In the genomic region with DNA sequence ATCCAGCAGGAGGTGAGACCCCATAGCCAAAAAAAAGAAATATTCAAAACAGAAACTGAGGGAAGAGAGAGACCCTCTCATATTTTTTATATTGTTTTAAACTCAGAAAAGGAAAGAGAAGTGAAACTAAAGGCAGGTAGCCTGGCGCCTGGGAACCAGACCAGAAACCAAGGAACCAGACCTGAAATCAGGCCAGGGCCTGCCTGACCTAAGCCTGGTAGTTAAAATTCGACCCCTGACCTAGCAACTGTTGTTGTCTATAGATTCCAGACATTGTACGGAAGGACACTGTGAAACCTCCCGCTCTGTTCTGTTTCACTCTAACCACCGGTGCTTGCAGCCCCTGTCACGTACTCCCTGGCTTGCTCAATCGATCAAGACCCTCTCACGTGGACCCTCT, we compare ENCODE assay signal across 34 cellular contexts. TPM values are rescaled to one million over a fixed set of nuclear protein-coding genes. Genes with fewer than 3 reads are reported as not detected.
DNase-seq lines count a peak whose midpoint lies in the region; ATAC-seq and TF ChIP-seq lines count a peak whose summit lies in the region.
"Had no signal": no experiment of that assay in that cellular context is flagged by ENCODE, and none has a peak within 500 bp of the region (broad histone marks: within the 10 kb centered on the region; RNA-seq: fewer than 3 reads in every experiment).

No MANE protein-coding gene starts in this region.

- H3K27ac ChIP-seq in VCaP: peak overlapping the region; percentile 29; the same call in 1 of the 2 replicates
- peak overlapping the region in 3 of 4 donors; percentile 19 to 73 (median 62) for H3K27ac ChIP-seq in tibial nerve
- H3K27ac ChIP-seq: cardiac muscle cell, prostate gland, SJSA1, uterus had no signal

- peaks cover 5% of the 10 kb centered on the region for H3K36me3 Mint-ChIP-seq in nephron progenitor cell (ENCODE audit: low read depth)
- H3K36me3 Mint-ChIP-seq: activated naive CD8-positive, alpha-beta T cell treated with anti-CD3 and anti-CD28 coated beads, Interleukin-2, amount 10 ng/mL, durations not matched to agents 7 days and 5 days; mesothelial cell of epicardium; WTC11 had no signal

- no peaks in the 10 kb centered on the region for H3K27me3 ChIP-seq in tibial nerve
- H3K27me3 ChIP-seq: cardiac muscle cell, sigmoid colon, SJSA1, uterus had no signal

- TF ChIP-seq POLR2A in tibial nerve (IDR thresholded peaks at IDR 0.05): no peak

- DNase-seq in ELF-1 (ENCODE audit: low read depth, low spot score) (peak; percentile 38), nephron progenitor cell (no peak), tibial nerve (ENCODE audit: low spot score in 2 of 2) (no peak), H4 (ENCODE audit: low spot score) (no peak), cerebellar nuclear complex (lab: John Stamatoyannopoulos, UW) (no peak)
- DNase-seq: ACHN; activated CD4-positive, alpha-beta T cell treated with anti-CD3 and anti-CD28 coated beads, Interleukin-2, amount 10 ng/mL, durations not matched to agents 7 days and 5 days; activated gamma-delta T cell treated with Interleukin-2 at 50 U/mL for 16 hours; activated naive CD8-positive, alpha-beta T cell treated with anti-CD3 and anti-CD28 coated beads, Interleukin-2, amount 10 ng/mL, durations not matched to agents 7 days and 5 days; activated T-cell treated with anti-CD3 and anti-CD28 coated beads, Interleukin-2, amount 50 U/mL, for 24 hours; BE2C; Caco-2; DMS79; effector memory CD4-positive, alpha-beta T cell; GDM1; glutamatergic neuron; naive B cell; NCI-H1048; sigmoid colon; T1000; uterus had no signal

- no peaks in the 10 kb centered on the region for H3K36me3 ChIP-seq in tibial nerve
- H3K36me3 ChIP-seq: BE2C, cardiac muscle cell, prostate gland, sigmoid colon, SJSA1, uterus had no signal

- peaks cover 28% of the 10 kb centered on the region for H3K4me1 Mint-ChIP-seq in nephron progenitor cell
- H3K4me1 Mint-ChIP-seq: activated CD4-positive, alpha-beta T cell treated with anti-CD3 and anti-CD28 coated beads, Interleukin-2, amount 10 ng/mL, durations not matched to agents 7 days and 5 days; activated naive CD8-positive, alpha-beta T cell treated with anti-CD3 and anti-CD28 coated beads, Interleukin-2, amount 10 ng/mL, durations not matched to agents 7 days and 5 days; naive B cell; stimulated activated memory B cell treated with anti-CD40 and anti-IgM and Interleukin-4, amounts not matched to agents 10 μg/mL and 1 μg/mL and 100 μg/mL, for 72 hours had no signal

- no peak overlapping the region for H3K4me3 Mint-ChIP-seq in nephron progenitor cell
- H3K4me3 Mint-ChIP-seq: activated CD4-positive, alpha-beta T cell treated with anti-CD3 and anti-CD28 coated beads, Interleukin-2, amount 10 ng/mL, durations not matched to agents 7 days and 5 days; activated naive CD8-positive, alpha-beta T cell treated with anti-CD3 and anti-CD28 coated beads, Interleukin-2, amount 10 ng/mL, durations not matched to agents 7 days and 5 days; activated T-cell treated with anti-CD3 and anti-CD28 coated beads, Interleukin-2, amount 50 U/mL, for 24 hours; mesothelial cell of epicardium; naive B cell; stimulated activated memory B cell treated with anti-CD40 and anti-IgM and Interleukin-4, amounts not matched to agents 10 μg/mL and 1 μg/mL and 100 μg/mL, for 72 hours; WTC11 had no signal

- no peak for TF ChIP-seq CTCF in VCaP (conservative IDR thresholded peaks at IDR 0.05)
- TF ChIP-seq CTCF in nephron progenitor cell (IDR thresholded peaks at IDR 0.05): no peak
- no peak for TF ChIP-seq CTCF in tibial nerve (IDR thresholded peaks at IDR 0.05)

- ATAC-seq in HG03457 (IDR thresholded peaks at IDR 0.05; ENCODE audit: unreplicated experiment): no peak
- ATAC-seq: K562; stimulated activated memory B cell treated with anti-CD40 and anti-IgM and Interleukin-4, amounts not matched to agents 10 μg/mL and 1 μg/mL and 100 μg/mL, for 72 hours; WTC11 had no signal

- H3K27me3 Mint-ChIP-seq in nephron progenitor cell (ENCODE audit: low read depth, poor library complexity): peaks cover 7% of the 10 kb centered on the region

- WGBS in tibial nerve, 2 donors: 53 to 60% methylated on average over 8 of the region's 8 CpGs

- no peaks in the 10 kb centered on the region for H3K9me3 ChIP-seq in tibial nerve
- H3K9me3 ChIP-seq: BE2C, Caco-2, prostate gland, sigmoid colon, SJSA1, uterus had no signal

- peak overlapping the region; percentile 86 for H3K27ac Mint-ChIP-seq in nephron progenitor cell
- H3K27ac Mint-ChIP-seq: activated CD4-positive, alpha-beta T cell treated with anti-CD3 and anti-CD28 coated beads, Interleukin-2, amount 10 ng/mL, durations not matched to agents 7 days and 5 days; activated naive CD8-positive, alpha-beta T cell treated with anti-CD3 and anti-CD28 coated beads, Interleukin-2, amount 10 ng/mL, durations not matched to agents 7 days and 5 days; activated T-cell treated with anti-CD3 and anti-CD28 coated beads, Interleukin-2, amount 50 U/mL, for 24 hours; mesothelial cell of epicardium; stimulated activated memory B cell treated with anti-CD40 and anti-IgM and Interleukin-4, amounts not matched to agents 10 μg/mL and 1 μg/mL and 100 μg/mL, for 72 hours had no signal

- H3K4me3 ChIP-seq in tibial nerve: no peak overlapping the region
- H3K4me3 ChIP-seq: cardiac muscle cell, coronary artery, K562, prostate gland, sigmoid colon, SJSA1, uterus had no signal

- peaks cover 16% of the 10 kb centered on the region for H3K9me3 Mint-ChIP-seq in nephron progenitor cell
- H3K9me3 Mint-ChIP-seq: activated CD4-positive, alpha-beta T cell treated with anti-CD3 and anti-CD28 coated beads, Interleukin-2, amount 10 ng/mL, durations not matched to agents 7 days and 5 days had no signal

- H3K4me1 ChIP-seq in tibial nerve: peaks cover 0 to 4% (median 0%) of the 10 kb centered on the region in 4 donors
- H3K4me1 ChIP-seq: BE2C, prostate gland, sigmoid colon, SJSA1, uterus had no signal

- TF ChIP-seq EP300 in tibial nerve (IDR thresholded peaks at IDR 0.05): no peak

RNA-seq across cellular contexts. Expression of a gene that starts 38.5 kb away (rescaled TPM):
- 100 to 1,000 TPM; 192 to 455 (median 278) TPM for total RNA-seq in tibial nerve
- total RNA-seq in H4 (2014; rRNA removed; shearing (Covaris generic)): not detected in 2 replicates
- total RNA-seq: activated CD4-positive, alpha-beta T cell treated with anti-CD3 and anti-CD28 coated beads, Interleukin-2, amount 10 ng/mL, durations not matched to agents 7 days and 5 days; astrocyte; epithelial cell of proximal tubule; RPMI7951 had no signal

Comparison
In these comparisons a context has a peak if more than half of its experiments do, and no peak if none do; other contexts are left out.
1. RNA of a gene that starts 38.5 kb away (total RNA-seq): 192 to 455 TPM in tibial nerve; not detected in H4; every median in the first group is over 100 times any median in the second.